In genomic region chr2:37654419-37654818, GRCh38 we compare ENCODE assay signal across 8 cellular contexts. TPM values are rescaled to one million over a fixed set of nuclear protein-coding genes. Genes with fewer than 3 reads are reported as not detected.
DNase-seq lines count a peak whose midpoint lies in the region; ATAC-seq and TF ChIP-seq lines count a peak whose summit lies in the region.

No MANE protein-coding gene starts in this region.

- H3K27ac ChIP-seq in lower lobe of right lung, result peak overlapping the region; percentile 61
- peak overlapping the region; percentile 60 to 76 (median 68) for H3K27ac ChIP-seq in transverse colon

- no peak for TF ChIP-seq CTCF in lower lobe of right lung (IDR thresholded peaks at IDR 0.05)
- TF ChIP-seq CTCF in transverse colon (IDR thresholded peaks at IDR 0.05), result no peak

- DNase-seq in activated T-cell treated with anti-CD3 and anti-CD28 coated beads, Interleukin-2, amount 50 U/mL, for 4 hours, result no peak
- DNase-seq in activated T-cell treated with anti-CD3 and anti-CD28 coated beads, Interleukin-2, amount 50 U/mL, for 1 hour, result no peak
- no peak for DNase-seq in activated naive CD8-positive, alpha-beta T cell treated with anti-CD3 and anti-CD28 coated beads, Interleukin-2, amount 50 U/mL, for 24 hours
- DNase-seq in lower lobe of right lung, result no peak
- DNase-seq in transverse colon, result no peak

- H3K4me1 ChIP-seq in lower lobe of right lung (peaks cover 97% of the 10 kb centered on the region), transverse colon (peaks cover 10 to 70% (median 47%) of the 10 kb centered on the region in 4 donors)

- peaks cover 31% of the 10 kb centered on the region for H3K36me3 Mint-ChIP-seq in activated T-cell treated with anti-CD3 and anti-CD28 coated beads, Interleukin-2, amount 50 U/mL, for 4 hours (ENCODE audit: insufficient read depth)
- peaks cover 25% of the 10 kb centered on the region for H3K36me3 Mint-ChIP-seq in activated naive CD8-positive, alpha-beta T cell treated with anti-CD3 and anti-CD28 coated beads, Interleukin-2, amount 50 U/mL, for 24 hours (ENCODE audit: low read depth)

- H3K4me1 Mint-ChIP-seq in activated T-cell treated with anti-CD3 and anti-CD28 coated beads, Interleukin-2, amount 50 U/mL, for 4 hours (ENCODE audit: low read depth), result peaks cover 93% of the 10 kb centered on the region
- H3K4me1 Mint-ChIP-seq in activated naive CD8-positive, alpha-beta T cell treated with anti-CD3 and anti-CD28 coated beads, Interleukin-2, amount 50 U/mL, for 24 hours, result peaks cover 92% of the 10 kb centered on the region

- no peak for TF ChIP-seq POLR2A in transverse colon (IDR thresholded peaks at IDR 0.05)

- intact Hi-C loops in lower lobe of right lung (cut with DNase I) (no loop called here), transverse colon (cut with DNase I; ENCODE audit: low total_unique reads) (no loop called here)

- no peaks in the 10 kb centered on the region for H3K27me3 Mint-ChIP-seq in activated T-cell treated with anti-CD3 and anti-CD28 coated beads, Interleukin-2, amount 50 U/mL, for 4 hours (ENCODE audit: low read depth)
- no peaks in the 10 kb centered on the region for H3K27me3 Mint-ChIP-seq in activated naive CD8-positive, alpha-beta T cell treated with anti-CD3 and anti-CD28 coated beads, Interleukin-2, amount 50 U/mL, for 24 hours

- H3K27me3 ChIP-seq in lower lobe of right lung (ENCODE audit: low read depth) (no peaks in the 10 kb centered on the region), transverse colon (no peaks in the 10 kb centered on the region)

- WGBS in transverse colon (ENCODE audit: low coverage in 1 of 2), 2 donors, result 66 to 70% methylated on average over 8 of the region's 8 CpGs

- ATAC-seq in activated T-cell treated with anti-CD3 and anti-CD28 coated beads, Interleukin-2, amount 50 U/mL, for 4 hours, result no peak
- ATAC-seq in activated naive CD8-positive, alpha-beta T cell treated with anti-CD3 and anti-CD28 coated beads, Interleukin-2, amount 50 U/mL, for 24 hours, result no peak
- ATAC-seq in lower lobe of right lung (no peak), HG02623 (IDR thresholded peaks at IDR 0.05; ENCODE audit: unreplicated experiment) (no peak), GM21825 (IDR thresholded peaks at IDR 0.05; ENCODE audit: unreplicated experiment) (no peak), HG02798 (IDR thresholded peaks at IDR 0.05; ENCODE audit: poor library complexity, unreplicated experiment) (no peak)

- H3K4me3 Mint-ChIP-seq in activated T-cell treated with anti-CD3 and anti-CD28 coated beads, Interleukin-2, amount 50 U/mL, for 4 hours, result peak overlapping the region; percentile 45
- H3K4me3 Mint-ChIP-seq in activated naive CD8-positive, alpha-beta T cell treated with anti-CD3 and anti-CD28 coated beads, Interleukin-2, amount 50 U/mL, for 24 hours, result peak overlapping the region; percentile 58

- TF ChIP-seq EP300 in transverse colon (IDR thresholded peaks at IDR 0.05; ENCODE audit: low read depth), result no peak

- H3K9me3 Mint-ChIP-seq in activated T-cell treated with anti-CD3 and anti-CD28 coated beads, Interleukin-2, amount 50 U/mL, for 4 hours, result no peaks in the 10 kb centered on the region
- H3K9me3 Mint-ChIP-seq in activated naive CD8-positive, alpha-beta T cell treated with anti-CD3 and anti-CD28 coated beads, Interleukin-2, amount 50 U/mL, for 24 hours, result no peaks in the 10 kb centered on the region

- peak overlapping the region; percentile 85 for H3K27ac Mint-ChIP-seq in activated naive CD8-positive, alpha-beta T cell treated with anti-CD3 and anti-CD28 coated beads, Interleukin-2, amount 50 U/mL, for 24 hours

- H3K4me3 ChIP-seq in lower lobe of right lung (no peak overlapping the region), transverse colon (no peak overlapping the region)

- H3K36me3 ChIP-seq in lower lobe of right lung, result no peaks in the 10 kb centered on the region
- H3K36me3 ChIP-seq in transverse colon, result no peaks in the 10 kb centered on the region

- H3K9me3 ChIP-seq in lower lobe of right lung, result no peaks in the 10 kb centered on the region
- no peaks in the 10 kb centered on the region for H3K9me3 ChIP-seq in transverse colon

- in situ Hi-C loops in transverse colon (cut with MboI; ENCODE audit: low pct_ligation_motif_present in 1 of 4, low pct_unique_long_range_greater_than_20kb in 1 of 4, low sequenced_read_pairs in 3 of 4), result loop anchor here in 1 of 4 donors (25.0 kb wide), 1 partner anchor 242 kb away; no protein-coding TSS in a partner anchor

RNA-seq across cellular contexts. Expression of gene CDC42EP3, which starts 17.0 kb away (rescaled TPM):
- 10 to 100 TPM; 31.6 to 58.1 (median 39.4) TPM for total RNA-seq in activated T-cell treated with anti-CD3 and anti-CD28 coated beads, Interleukin-2, amount 50 U/mL, for 4 hours
- total RNA-seq in lower lobe of right lung, result 73.1 TPM
- total RNA-seq in transverse colon, result 100 to 1,000 TPM in 1 of 4 donors, 10 to 100 TPM in 3; 20.6 to 104 (median 31.8) TPM
